ENCODE assay signal across 10 cellular contexts in genomic region chr1:23184203-23184602, GRCh38. TPM values are rescaled to one million over a fixed set of nuclear protein-coding genes. Genes with fewer than 3 reads are reported as not detected.
A peak's percentile ranks its signal among the peaks of the same experiment; 100 is the strongest.
DNase-seq lines count a peak whose midpoint lies in the region; ATAC-seq and TF ChIP-seq lines count a peak whose summit lies in the region.
"Had no signal": no experiment of that assay in that cellular context is flagged by ENCODE, and none has a peak within 500 bp of the region (broad histone marks: within the 10 kb centered on the region; RNA-seq: fewer than 3 reads in every experiment).

No MANE protein-coding gene starts in this region.

- H2AFZ ChIP-seq in SK-N-SH (ENCODE audit: low read depth) = no peak overlapping the region; the same call in 1 of the 2 replicates

- no peaks in the 10 kb centered on the region for H3K79me2 ChIP-seq in SK-N-SH (ENCODE audit: insufficient read depth)

- no peaks in the 10 kb centered on the region for H4K20me1 ChIP-seq in SK-N-SH (ENCODE audit: insufficient read depth)

- H3K9ac ChIP-seq in SK-N-SH (no peak overlapping the region), skeletal muscle satellite cell (ENCODE audit: low read depth, low read length) (peak overlapping the region; percentile 15)

- TF ChIP-seq CTCF in SK-N-SH (IDR thresholded peaks at IDR 0.05) (no peak), epithelial cell of proximal tubule (conservative IDR thresholded peaks at IDR 0.05; ENCODE audit: low read depth, low read length) (no peak)

- whole genome bisulfite sequencing in SK-N-SH (ENCODE audit: low lambda C conversion rate) = 43% methylated on average over 2 of the region's 2 CpGs

- H3K27ac ChIP-seq in SK-N-SH (ENCODE audit: low read depth in 2 of 2, low read length in 1 of 2) = no peak overlapping the region
- H3K27ac ChIP-seq: 22Rv1, gastroesophageal sphincter had no signal

- DNase-seq in DMS53 (lab: John Stamatoyannopoulos, UW) (peak; percentile 30), DMS53 treated with DMSO at 0.1 percent for 48 hours (lab: John Stamatoyannopoulos, UW; ENCODE audit: unreplicated experiment) (no peak), SK-N-SH (no peak), epithelial cell of proximal tubule (ENCODE audit: low read depth) (no peak), HUDEP-2 (lab: John Stamatoyannopoulos, UW; ENCODE audit: unreplicated experiment in 76 of 76) (no peak), OCI-M2 (lab: John Stamatoyannopoulos, UW; ENCODE audit: unreplicated experiment) (no peak)

- H3K36me3 ChIP-seq in SK-N-SH (replicated peaks in 1 of 2; ENCODE audit: control insufficient read depth in 1 of 2, insufficient read depth in 2 of 2, low read length in 1 of 2) (no peaks in the 10 kb centered on the region), skeletal muscle satellite cell (ENCODE audit: insufficient read depth, low read length) (no peaks in the 10 kb centered on the region)
- H3K36me3 ChIP-seq: gastroesophageal sphincter had no signal

- H3K4me3 ChIP-seq in SK-N-SH (ENCODE audit: low read depth in 2 of 2, low read length in 1 of 2) (peak overlapping the region; percentile 15 to 51; a peak in 2 of 4 replicates), epithelial cell of proximal tubule (ENCODE audit: low read depth, low read length) (peak overlapping the region; percentile 47), skeletal muscle satellite cell (ENCODE audit: low read length) (peak overlapping the region; percentile 58)

- ATAC-seq in HG03025 (IDR thresholded peaks at IDR 0.05; ENCODE audit: low FRiP score, unreplicated experiment) = no peak
- ATAC-seq: gastroesophageal sphincter had no signal

- TF ChIP-seq EP300 in SK-N-SH (IDR thresholded peaks at IDR 0.05; ENCODE audit: borderline replicate concordance in 1 of 2, low read depth in 1 of 2, low read length in 1 of 2) = no peak

- H3K27me3 ChIP-seq in SK-N-SH (ENCODE audit: insufficient read depth) = no peaks in the 10 kb centered on the region
- H3K27me3 ChIP-seq in skeletal muscle satellite cell (ENCODE audit: control insufficient read depth, insufficient read depth, low read length) = no peaks in the 10 kb centered on the region
- H3K27me3 ChIP-seq: gastroesophageal sphincter had no signal

- peak overlapping the region; percentile 63 for H3K4me2 ChIP-seq in SK-N-SH
- H3K4me2 ChIP-seq in skeletal muscle satellite cell (ENCODE audit: low read length) = peak overlapping the region; percentile 82

- H3K9me2 ChIP-seq in SK-N-SH = no peaks in the 10 kb centered on the region

- H3K9me3 ChIP-seq in SK-N-SH (no peaks in the 10 kb centered on the region), skeletal muscle satellite cell (replicated peaks; ENCODE audit: low read length) (no peaks in the 10 kb centered on the region)
- H3K9me3 ChIP-seq: gastroesophageal sphincter had no signal

- TF ChIP-seq RAD21 in SK-N-SH (IDR thresholded peaks at IDR 0.05; ENCODE audit: low read length) = no peak

- H3F3A ChIP-seq in SK-N-SH (replicated peaks; ENCODE audit: insufficient read depth) = no peaks in the 10 kb centered on the region

- POLR2A ChIA-PET in SK-N-SH (lab: Yijun Ruan, JAX) = interaction anchor here (1.3 kb wide), 1 partner anchor 165 kb away, joined by 3 read pairs; the partner anchor contains the start of gene KDM1A

- H3K4me1 ChIP-seq in SK-N-SH (ENCODE audit: control insufficient read depth in 1 of 2, insufficient read depth in 2 of 2, low read depth in 1 of 2, low read length in 1 of 2) = peaks cover 0 to 7% of the 10 kb centered on the region in 2 experiments; a peak in 3 of 4 replicates
- H3K4me1 ChIP-seq in skeletal muscle satellite cell (ENCODE audit: control insufficient read depth, insufficient read depth, low read length) = peaks cover 10% of the 10 kb centered on the region

- CTCF ChIA-PET in SK-N-SH (lab: Yijun Ruan, JAX) = interaction anchor here (0.6 to 7.5 kb wide), 67 partner anchors 9 to 486 kb away, joined by 3 to 419 read pairs (median 7); partner anchors contain the start of genes HTR1D, KDM1A, LACTBL1 and LUZP1

TF ChIP-seq in SK-N-SH, 30 proteins besides CTCF, POLR2A, EP300 and RAD21:
- no peak for TF ChIP-seq CHD2 (IDR thresholded peaks at IDR 0.05; ENCODE audit: low read length, partially characterized antibody)
- TF ChIP-seq REST (IDR thresholded peaks at IDR 0.05; ENCODE audit: low read depth, low read length) = no peak
- no peak for TF ChIP-seq FOSL2 (IDR thresholded peaks at IDR 0.05; ENCODE audit: borderline replicate concordance, low read depth)
- TF ChIP-seq RCOR1 (IDR thresholded peaks at IDR 0.05; ENCODE audit: low read length) = no peak
- TF ChIP-seq NFIC (IDR thresholded peaks at IDR 0.05; ENCODE audit: borderline replicate concordance) = no peak
- no peak for TF ChIP-seq MXI1 (IDR thresholded peaks at IDR 0.05; ENCODE audit: low read depth, low read length)
- TF ChIP-seq ELF1 (IDR thresholded peaks at IDR 0.05) = no peak
- TF ChIP-seq POLR2AphosphoS5 (IDR thresholded peaks at IDR 0.05; ENCODE audit: low read depth, low read length) = no peak
- TF ChIP-seq TCF12 (IDR thresholded peaks at IDR 0.05) = no peak
- no peak for TF ChIP-seq MAX (IDR thresholded peaks at IDR 0.05; ENCODE audit: low read depth)
- no peak for TF ChIP-seq GATA2 (CRISPR knock-in tag; IDR thresholded peaks at IDR 0.05)
- no peak for TF ChIP-seq MEF2A (IDR thresholded peaks at IDR 0.05; ENCODE audit: borderline replicate concordance, low read depth)
- TF ChIP-seq FOXM1 (IDR thresholded peaks at IDR 0.05; ENCODE audit: low read depth) = no peak
- TF ChIP-seq GABPA (IDR thresholded peaks at IDR 0.05; ENCODE audit: low read depth) = no peak
- TF ChIP-seq TEAD4 (IDR thresholded peaks at IDR 0.05; ENCODE audit: borderline replicate concordance, insufficient read depth) = no peak
- no peak for TF ChIP-seq YY1 (IDR thresholded peaks at IDR 0.05; ENCODE audit: low read depth)
- no peak for TF ChIP-seq JUND (IDR thresholded peaks at IDR 0.05)
- TF ChIP-seq FOXJ3 (CRISPR knock-in tag; IDR thresholded peaks at IDR 0.05) = no peak
- no peak for TF ChIP-seq USF2 (IDR thresholded peaks at IDR 0.05; ENCODE audit: borderline replicate concordance, low read depth, low read length)
- TF ChIP-seq IRF3 (IDR thresholded peaks at IDR 0.05; ENCODE audit: low read depth, low read length) = no peak

RNA-seq across cellular contexts. Expression of gene LUZP1, which starts 15.5 kb away (rescaled TPM):
- 8.9 and 12.5 TPM in 2 replicates for polyA plus RNA-seq in SK-N-SH (2012; rRNA removed)
- polyA plus RNA-seq in SK-N-SH (2012; cell fraction: cytosol; rRNA removed) = 7.7 and 8.8 TPM in 2 replicates
- polyA plus RNA-seq in SK-N-SH (2012; cell fraction: nucleus; rRNA removed) = 9.3 and 16.6 TPM in 2 replicates
- 17.6 and 21.7 TPM in 2 replicates for total RNA-seq in epithelial cell of proximal tubule
- 17.5 and 22.1 TPM in 2 replicates for total RNA-seq in skeletal muscle satellite cell (2012; rRNA removed)

RNA-seq across cellular contexts. Expression of gene HTR1D, which starts 33.1 kb away (rescaled TPM):
- 0.29 and 0.39 TPM in 2 replicates for polyA plus RNA-seq in SK-N-SH (2012; rRNA removed)
- polyA plus RNA-seq in SK-N-SH (2012; cell fraction: cytosol; rRNA removed) = 0.29 and 0.31 TPM in 2 replicates
- 0.27 and 0.36 TPM in 2 replicates for polyA plus RNA-seq in SK-N-SH (2012; cell fraction: nucleus; rRNA removed)
- total RNA-seq in epithelial cell of proximal tubule = 0.58 TPM in 1 of 2 replicates, not detected in the other
- not detected in 2 replicates for total RNA-seq in skeletal muscle satellite cell (2012; rRNA removed)
